In genomic region chr2:170821631-170822291, GRCh38 we compare ENCODE assay signal across 12 cellular contexts. TPM values are rescaled to one million over a fixed set of nuclear protein-coding genes. Genes with fewer than 3 reads are reported as not detected.
DNase-seq lines count a peak whose midpoint lies in the region; ATAC-seq and TF ChIP-seq lines count a peak whose summit lies in the region.
"Had no signal": no experiment of that assay in that cellular context is flagged by ENCODE, and none has a peak within 500 bp of the region (broad histone marks: within the 10 kb centered on the region; RNA-seq: fewer than 3 reads in every experiment).

No MANE protein-coding gene starts in this region.

- TF ChIP-seq CTCF in breast epithelium (IDR thresholded peaks at IDR 0.05) (no peak), MCF 10A (IDR thresholded peaks at IDR 0.05; ENCODE audit: unreplicated experiment) (no peak), lower lobe of right lung (IDR thresholded peaks at IDR 0.05) (no peak), suprapubic skin (IDR thresholded peaks at IDR 0.05) (no peak)

- no peak overlapping the region for H3K27ac Mint-ChIP-seq in MCF 10A (ENCODE audit: low read depth, unreplicated experiment)
- no peak overlapping the region for H3K27ac Mint-ChIP-seq in activated naive CD8-positive, alpha-beta T cell treated with anti-CD3 and anti-CD28 coated beads for 36 hours

- H3K4me3 ChIP-seq in breast epithelium (peak overlapping the region in 2 of 3 donors; percentile 45 to 61), lower lobe of right lung (peak overlapping the region; percentile 13), suprapubic skin (peak overlapping the region; percentile 45)

- no peak for TF ChIP-seq EP300 in suprapubic skin (IDR thresholded peaks at IDR 0.05)

- H3K9me3 Mint-ChIP-seq in MCF 10A (ENCODE audit: unreplicated experiment), result no peaks in the 10 kb centered on the region
- H3K9me3 Mint-ChIP-seq in activated naive CD8-positive, alpha-beta T cell treated with anti-CD3 and anti-CD28 coated beads for 36 hours, result peaks cover 1% of the 10 kb centered on the region

- TF ChIP-seq POLR2A in breast epithelium (IDR thresholded peaks at IDR 0.05) (no peak), suprapubic skin (IDR thresholded peaks at IDR 0.05) (no peak)

- CTCF ChIA-PET in MCF 10A (lab: Yijun Ruan, JAX), result interaction anchor here (0.5 to 0.6 kb wide), 2 partner anchors 30 to 1923 kb away, joined by 3 to 5 read pairs; no protein-coding TSS in a partner anchor

- H3K4me1 Mint-ChIP-seq in MCF 10A (ENCODE audit: insufficient read depth, unreplicated experiment), result peaks cover 6% of the 10 kb centered on the region
- H3K4me1 Mint-ChIP-seq in activated naive CD8-positive, alpha-beta T cell treated with anti-CD3 and anti-CD28 coated beads for 36 hours, result peaks cover 36% of the 10 kb centered on the region

- H3K36me3 ChIP-seq in breast epithelium (no peaks in the 10 kb centered on the region), lower lobe of right lung (no peaks in the 10 kb centered on the region), suprapubic skin (no peaks in the 10 kb centered on the region)
- H3K36me3 ChIP-seq: transverse colon had no signal

- DNase-seq in breast epithelium (ENCODE audit: low spot score in 2 of 2) (no peak), MCF 10A (ENCODE audit: unreplicated experiment) (no peak), lower lobe of right lung (no peak), suprapubic skin (ENCODE audit: low spot score in 2 of 2) (no peak), posterior vena cava (ENCODE audit: low spot score) (no peak)
- no peak for DNase-seq in activated naive CD8-positive, alpha-beta T cell treated with anti-CD3 and anti-CD28 coated beads for 36 hours
- DNase-seq: MV-4-11, NCI-H748 treated with DMSO at 0.1 percent for 48 hours, transverse colon had no signal

- peaks cover 7% of the 10 kb centered on the region for H3K36me3 Mint-ChIP-seq in MCF 10A (ENCODE audit: insufficient read depth, unreplicated experiment)
- H3K36me3 Mint-ChIP-seq in activated naive CD8-positive, alpha-beta T cell treated with anti-CD3 and anti-CD28 coated beads for 36 hours, result no peaks in the 10 kb centered on the region

- H3K4me3 Mint-ChIP-seq in MCF 10A (ENCODE audit: unreplicated experiment), result no peak overlapping the region
- H3K4me3 Mint-ChIP-seq in activated naive CD8-positive, alpha-beta T cell treated with anti-CD3 and anti-CD28 coated beads for 36 hours, result peak overlapping the region; percentile 56

- 8% methylated on average over 34 of the region's 39 CpGs for WGBS in suprapubic skin

- peaks cover 18 to 77% of the 10 kb centered on the region in 2 donors for H3K27me3 ChIP-seq in breast epithelium
- H3K27me3 ChIP-seq in lower lobe of right lung (ENCODE audit: low read depth), result peaks cover 96% of the 10 kb centered on the region
- peaks cover 94% of the 10 kb centered on the region for H3K27me3 ChIP-seq in suprapubic skin

- no TSS peak for BruUV-seq in MCF 10A (replicated peaks; lab: Mats Ljungman, UMichigan)

- POLR2A ChIA-PET in MCF 10A (lab: Yijun Ruan, JAX), result interaction anchor here (0.6 kb wide), 1 partner anchor 1343 kb away, joined by 3 read pairs; the partner anchor contains the start of gene BBS5

- peaks cover 70% of the 10 kb centered on the region for H3K27me3 Mint-ChIP-seq in MCF 10A (ENCODE audit: insufficient read depth, unreplicated experiment)
- peaks cover 98% of the 10 kb centered on the region for H3K27me3 Mint-ChIP-seq in activated naive CD8-positive, alpha-beta T cell treated with anti-CD3 and anti-CD28 coated beads for 36 hours

- H3K9me3 ChIP-seq in breast epithelium (no peaks in the 10 kb centered on the region), lower lobe of right lung (no peaks in the 10 kb centered on the region), suprapubic skin (no peaks in the 10 kb centered on the region)
- H3K9me3 ChIP-seq: transverse colon had no signal

- ATAC-seq in lower lobe of right lung, result no peak
- no peak for ATAC-seq in GM21526 (IDR thresholded peaks at IDR 0.05; ENCODE audit: low FRiP score, unreplicated experiment)
- no peak for ATAC-seq in HG03175 (IDR thresholded peaks at IDR 0.05; ENCODE audit: unreplicated experiment)

- H3K4me1 ChIP-seq in breast epithelium (peaks cover 6 to 18% of the 10 kb centered on the region in 2 donors), lower lobe of right lung (peaks cover 64% of the 10 kb centered on the region), suprapubic skin (peaks cover 70% of the 10 kb centered on the region)

- no peak overlapping the region for H3K27ac ChIP-seq in breast epithelium
- H3K27ac ChIP-seq in lower lobe of right lung, result no peak overlapping the region
- H3K27ac ChIP-seq in suprapubic skin, result no peak overlapping the region
- H3K27ac ChIP-seq: transverse colon had no signal

- intact Hi-C loops in breast epithelium (cut with DNase I; ENCODE audit: low total_unique reads), result no loop called here
- intact Hi-C loops in MCF 10A (cut with micrococcal nuclease), result no loop called here
- intact Hi-C loops in lower lobe of right lung (cut with DNase I), result no loop called here
- intact Hi-C loops in posterior vena cava (cut with DNase I), result no loop called here

RNA-seq across cellular contexts. Expression of gene GAD1, which starts 5.1 kb away (rescaled TPM):
- total RNA-seq in breast epithelium, result under 1 TPM; 0.15 to 0.66 (median 0.48) TPM
- 1.6 and 2.5 TPM in 2 replicates for total RNA-seq in MCF 10A (2022)
- 1 to 10 TPM in 1 of 2 experiments, under 1 TPM in 1; 0.74 to 1.0 TPM for total RNA-seq in activated naive CD8-positive, alpha-beta T cell treated with anti-CD3 and anti-CD28 coated beads for 36 hours
- not detected for total RNA-seq in lower lobe of right lung
- total RNA-seq in suprapubic skin, result 1 to 10 TPM in 1 of 4 donors, not detected in 3; 2.6 TPM
- not detected for total RNA-seq in posterior vena cava
- total RNA-seq: transverse colon had no signal

RNA-seq across cellular contexts. Expression of gene ERICH2, which starts 51.6 kb away (rescaled TPM):
- total RNA-seq in breast epithelium, result under 1 TPM in 1 of 3 donors, not detected in 2; 0.80 TPM
- total RNA-seq in MCF 10A (2022), result 7.2 and 22.4 TPM in 2 replicates
- total RNA-seq in activated naive CD8-positive, alpha-beta T cell treated with anti-CD3 and anti-CD28 coated beads for 36 hours, result under 1 TPM in 1 of 2 experiments, not detected in 1; 0.40 TPM
- total RNA-seq in lower lobe of right lung, result 8.5 TPM
- total RNA-seq in suprapubic skin, result not detected
- under 1 TPM in 1 of 2 donors, not detected in 1; 0.74 TPM for total RNA-seq in posterior vena cava
- total RNA-seq: cerebellum, transverse colon had no signal
